ENCODE assay signal across 11 cellular contexts in genomic region chr10:97179731-97180366, GRCh38. TPM values are rescaled to one million over a fixed set of nuclear protein-coding genes. Genes with fewer than 3 reads are reported as not detected.
A peak's percentile ranks its signal among the peaks of the same experiment; 100 is the strongest.
DNase-seq lines count a peak whose midpoint lies in the region; ATAC-seq and TF ChIP-seq lines count a peak whose summit lies in the region.
"Had no signal": no experiment of that assay in that cellular context is flagged by ENCODE, and none has a peak within 500 bp of the region (broad histone marks: within the 10 kb centered on the region; RNA-seq: fewer than 3 reads in every experiment).

No MANE protein-coding gene starts in this region.

- TF ChIP-seq CTCF in BE2C (IDR thresholded peaks at IDR 0.05; ENCODE audit: low read depth, low read length) = peak; percentile 47

- H3K27me3 ChIP-seq in BE2C (peaks cover 2% of the 10 kb centered on the region), MG63 (peaks cover 1% of the 10 kb centered on the region), iPS-18a (ENCODE audit: control insufficient read depth, insufficient read depth, low read length) (peaks cover 34% of the 10 kb centered on the region)

- no peak overlapping the region for H3K27ac ChIP-seq in iPS-18a (ENCODE audit: low read length)

- DNase-seq in BE2C (peak; percentile 78), MG63 (peak; percentile 59), amygdala (lab: John Stamatoyannopoulos, UW) (peak in 40 of 56 donors; percentile 12 to 72 (median 47)), 8988T (no peak), activated gamma-delta T cell (lab: John Stamatoyannopoulos, UW) (no peak)
- DNase-seq: CD4-positive, alpha-beta memory T cell; effector memory CD8-positive, alpha-beta T cell; natural killer cell had no signal

- ATAC-seq in GM21381 (IDR thresholded peaks at IDR 0.05; ENCODE audit: unreplicated experiment) (no peak), GM21737 (IDR thresholded peaks at IDR 0.05; ENCODE audit: unreplicated experiment) (no peak)
- ATAC-seq: effector memory CD8-positive, alpha-beta T cell; natural killer cell had no signal

- H3K4me1 ChIP-seq in BE2C (peaks cover 10% of the 10 kb centered on the region), iPS-18a (ENCODE audit: control insufficient read depth, low read depth, low read length) (peaks cover 3% of the 10 kb centered on the region)

- no peak overlapping the region for H3K9ac ChIP-seq in iPS-18a (ENCODE audit: low read length)

- H3K36me3 ChIP-seq in BE2C = no peaks in the 10 kb centered on the region
- H3K36me3 ChIP-seq in MG63 = no peaks in the 10 kb centered on the region
- H3K36me3 ChIP-seq in iPS-18a (ENCODE audit: control insufficient read depth, low read depth, low read length) = no peaks in the 10 kb centered on the region

- H3K9me3 ChIP-seq in BE2C (no peaks in the 10 kb centered on the region), MG63 (no peaks in the 10 kb centered on the region), iPS-18a (ENCODE audit: control insufficient read depth, low read depth, low read length) (no peaks in the 10 kb centered on the region)

- H3K4me3 ChIP-seq in BE2C (ENCODE audit: low read depth, low read length) (peak overlapping the region; percentile 49), MG63 (no peak overlapping the region), iPS-18a (ENCODE audit: low read length) (peak overlapping the region; percentile 34)

RNA-seq across cellular contexts. Expression of gene SLIT1, which starts 5.9 kb away (rescaled TPM):
- polyA plus RNA-seq in BE2C (2012; ENCODE audit: insufficient read depth, insufficient read length, low read depth) = 0.08 TPM
- total RNA-seq in MG63 (2014; rRNA removed; shearing (Covaris generic); ENCODE audit: low replicate concordance) = not detected in 2 replicates

Comparison
In these comparisons a context has a peak if more than half of its experiments do, and no peak if none do; other contexts are left out.
1. DNase-seq: peak in BE2C (single experiment), MG63 (single experiment) and amygdala (40 of 56); none in 8988T (single experiment) and activated gamma-delta T cell (single experiment).